10 cellular contexts compared by ENCODE assay signal in the genomic region with DNA sequence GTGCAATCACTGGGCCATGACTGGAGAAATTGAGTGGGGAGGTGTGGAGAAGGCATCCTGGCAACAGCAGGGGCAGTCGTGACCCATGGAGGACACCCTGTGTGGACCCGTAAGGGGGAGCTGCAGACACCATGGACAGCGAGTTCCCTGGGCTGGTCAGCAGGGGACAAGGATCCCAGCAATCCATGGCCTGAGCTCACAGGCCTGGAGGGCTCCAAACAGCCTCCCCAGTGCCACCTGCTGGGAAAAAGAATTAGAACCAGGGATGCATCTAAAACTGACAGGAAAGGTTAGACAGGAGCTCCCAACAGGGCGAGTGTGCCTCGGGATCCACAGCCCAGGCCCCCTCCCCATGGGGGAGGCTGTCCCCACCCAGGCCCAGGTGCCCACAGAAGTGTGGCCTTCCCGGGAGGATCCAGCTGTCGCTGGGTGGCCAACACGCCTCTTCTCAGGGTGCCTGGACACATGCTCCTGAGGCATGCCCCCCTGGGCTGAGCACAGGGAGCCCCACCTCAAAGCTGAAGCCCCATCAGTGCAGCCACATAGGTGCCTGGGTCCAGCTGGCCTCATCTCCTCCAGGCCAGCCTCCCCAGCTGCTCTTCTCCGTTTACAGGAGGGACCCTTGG. TPM values are rescaled to one million over a fixed set of nuclear protein-coding genes. Genes with fewer than 3 reads are reported as not detected.
DNase-seq lines count a peak whose midpoint lies in the region; ATAC-seq and TF ChIP-seq lines count a peak whose summit lies in the region.
"Had no signal": no experiment of that assay in that cellular context is flagged by ENCODE, and none has a peak within 500 bp of the region (broad histone marks: within the 10 kb centered on the region; RNA-seq: fewer than 3 reads in every experiment).

No MANE protein-coding gene starts in this region.

- H3K36me3 ChIP-seq in PC-9 (ENCODE audit: low read depth) (no peaks in the 10 kb centered on the region), endodermal cell (ENCODE audit: control insufficient read depth, insufficient read depth, low read length) (no peaks in the 10 kb centered on the region)

- H2AFZ ChIP-seq in PC-9: no peak overlapping the region

- H3K4me2 ChIP-seq in PC-9: no peak overlapping the region

- no peaks in the 10 kb centered on the region for H3K36me3 Mint-ChIP-seq in endodermal cell (ENCODE audit: low read depth)
- H3K36me3 Mint-ChIP-seq: T-cell had no signal

- intact Hi-C loops in PC-9 (cut with micrococcal nuclease; ENCODE audit: unreplicated experiment): loop anchor here (1.0 to 5.0 kb wide), 3 partner anchors 200 to 779 kb away; partner anchors contain the start of gene RNPEPL1

- H3K4me1 ChIP-seq in PC-9 (replicated peaks; ENCODE audit: insufficient read depth) (no peaks in the 10 kb centered on the region), endodermal cell (ENCODE audit: control insufficient read depth, insufficient read depth, low read length) (no peaks in the 10 kb centered on the region)

- H3K27ac ChIP-seq in PC-9 (no peak overlapping the region), endodermal cell (ENCODE audit: low read depth, low read length) (no peak overlapping the region)

- no TSS peak for BruUV-seq in PC-9 (replicated peaks; lab: Mats Ljungman, UMichigan)

- H3K27me3 Mint-ChIP-seq in endodermal cell (ENCODE audit: insufficient read depth): peaks cover 4% of the 10 kb centered on the region

- no peaks in the 10 kb centered on the region for H3K79me2 ChIP-seq in PC-9 (ENCODE audit: low read depth)

- peaks cover 6% of the 10 kb centered on the region for H3K9me3 Mint-ChIP-seq in endodermal cell
- H3K9me3 Mint-ChIP-seq: T-cell had no signal

- H3K27me3 ChIP-seq in PC-9 (ENCODE audit: insufficient read depth, low read depth) (peaks cover 87% of the 10 kb centered on the region), endodermal cell (ENCODE audit: control insufficient read depth, insufficient read depth, low read length, poor library complexity, severe bottlenecking) (peaks cover 4% of the 10 kb centered on the region)

- H3K27ac Mint-ChIP-seq in endodermal cell: no peak overlapping the region
- H3K27ac Mint-ChIP-seq: T-cell had no signal

- CTCF ChIA-PET in PC-9 (lab: Charles Lee): interaction anchor here (0.6 to 1.9 kb wide), 10 partner anchors 13 to 779 kb away, joined by 3 to 24 read pairs (median 4); no protein-coding TSS in a partner anchor

- peak; percentile 80 for TF ChIP-seq CTCF in PC-9 (conservative IDR thresholded peaks at IDR 0.05)
- TF ChIP-seq CTCF in endodermal cell (conservative IDR thresholded peaks at IDR 0.05): peak; percentile 80

- 65 to 72% methylated on average over 5 to 9 of the region's 9 CpGs for WGBS in endodermal cell (ENCODE audit: insufficient coverage in 1 of 2, insufficient read length in 1 of 2), 2 experiments

- H4K20me1 ChIP-seq in PC-9 (ENCODE audit: insufficient read depth): no peaks in the 10 kb centered on the region

- H3K9ac ChIP-seq in endodermal cell (ENCODE audit: extremely low read depth, low read length, poor library complexity, severe bottlenecking): no peak overlapping the region

- H3K4me1 Mint-ChIP-seq in endodermal cell: no peaks in the 10 kb centered on the region
- H3K4me1 Mint-ChIP-seq: T-cell had no signal

- H3K9me2 ChIP-seq in PC-9 (ENCODE audit: insufficient read depth): no peaks in the 10 kb centered on the region

- no peak overlapping the region for H3K4me3 ChIP-seq in PC-9
- no peak overlapping the region for H3K4me3 ChIP-seq in endodermal cell (ENCODE audit: low read length)

- POLR2A ChIA-PET in PC-9 (lab: Charles Lee; ENCODE audit: unreplicated experiment): interaction anchor here (0.6 to 1.1 kb wide), 5 partner anchors 100 to 607 kb away, joined by 3 to 6 read pairs (median 4); no protein-coding TSS in a partner anchor

- no peaks in the 10 kb centered on the region for H3K9me3 ChIP-seq in PC-9 (ENCODE audit: insufficient read depth, low read depth)
- peaks cover 4% of the 10 kb centered on the region for H3K9me3 ChIP-seq in endodermal cell (ENCODE audit: control insufficient read depth, low read length)

- ATAC-seq in HG03565 (IDR thresholded peaks at IDR 0.05; ENCODE audit: unreplicated experiment): no peak
- ATAC-seq in HG03342 (IDR thresholded peaks at IDR 0.05; ENCODE audit: unreplicated experiment): no peak
- ATAC-seq in HG02642 (IDR thresholded peaks at IDR 0.05; ENCODE audit: poor library complexity, unreplicated experiment): no peak

- DNase-seq in COR-L47 (lab: John Stamatoyannopoulos, UW): peak; percentile 46
- peak; percentile 61 for DNase-seq in HCEC 1CT
- peak; percentile 71 to 88 for DNase-seq in PC-9
- DNase-seq in endodermal cell: peak; percentile 91
- peak; percentile 86 for DNase-seq in midbrain (lab: John Stamatoyannopoulos, UW)
- DNase-seq: T-cell had no signal

- H3K4me3 Mint-ChIP-seq in endodermal cell: no peak overlapping the region
- H3K4me3 Mint-ChIP-seq: T-cell had no signal

- no peaks in the 10 kb centered on the region for H3F3A ChIP-seq in PC-9 (ENCODE audit: insufficient read depth, low read depth)

RNA-seq across cellular contexts. Expression of gene KIF1A, which starts 20.5 kb away (rescaled TPM):
- total RNA-seq in PC-9 (2021) (not detected in 2 replicates), endodermal cell (10 to 100 TPM; 58.8 to 83.1 TPM)
- 48.4 TPM for polyA plus RNA-seq in endodermal cell (2013, experiment 1 of 2)
- 41.1 TPM for polyA plus RNA-seq in endodermal cell (2013, experiment 2 of 2)

RNA-seq across cellular contexts. Expression of gene AGXT, which starts 28.1 kb away (rescaled TPM):
- total RNA-seq in PC-9 (2021) (not detected in 2 replicates), endodermal cell (under 1 TPM in 1 of 2 donors, not detected in 1; 0.31 TPM)
- polyA plus RNA-seq in endodermal cell (2013, experiment 1 of 2): not detected
- not detected for polyA plus RNA-seq in endodermal cell (2013, experiment 2 of 2)
- total RNA-seq: skeletal muscle tissue had no signal

RNA-seq across cellular contexts. Expression of gene MAB21L4, which starts 55.4 kb away (rescaled TPM):
- 68.8 and 84.0 TPM in 2 replicates for total RNA-seq in PC-9 (2021)
- under 1 TPM in 1 of 2 donors, not detected in 1; 0.31 TPM for total RNA-seq in endodermal cell
- polyA plus RNA-seq in endodermal cell (2013, experiment 1 of 2): not detected
- polyA plus RNA-seq in endodermal cell (2013, experiment 2 of 2): not detected
- total RNA-seq: skeletal muscle tissue, T-cell had no signal

Comparison
In these comparisons a context has a peak if more than half of its experiments do, and no peak if none do; other contexts are left out.
1. RNA of gene KIF1A, which starts 20.5 kb away (total RNA-seq): 58.8 to 83.1 TPM in endodermal cell; not detected in PC-9; every median in the first group is over 10 times any median in the second.
2. RNA of gene MAB21L4, which starts 55.4 kb away (total RNA-seq): 68.8 to 84.0 TPM in PC-9; 0.31 TPM in endodermal cell; every median in the first group is over 10 times any median in the second.
3. Peak in every context shown above with its lines, with median percentiles within 50 percentile points of each other: DNase-seq.